Comparison of ENCODE assay signal across 8 cellular contexts in the genomic region with DNA sequence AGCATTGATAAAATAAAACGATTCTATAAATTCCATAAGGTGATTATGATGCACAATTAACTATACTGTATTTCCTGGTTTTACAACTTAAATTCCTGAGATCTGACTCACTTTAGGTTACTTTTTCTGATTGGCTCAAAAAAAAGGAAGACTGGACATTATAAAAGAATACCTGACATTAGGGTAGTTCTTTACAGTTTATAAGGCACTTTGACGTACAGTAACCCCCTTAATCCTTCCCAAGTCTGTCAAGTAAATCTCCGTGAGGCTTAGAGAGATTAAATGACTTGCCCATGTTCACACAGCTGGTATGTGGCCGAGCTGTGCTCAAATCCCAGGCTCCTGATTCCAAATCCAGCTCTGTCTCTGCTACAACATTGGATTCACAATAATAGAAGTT. TPM values are rescaled to one million over a fixed set of nuclear protein-coding genes. Genes with fewer than 3 reads are reported as not detected.
A peak's percentile ranks its signal among the peaks of the same experiment; 100 is the strongest.
DNase-seq lines count a peak whose midpoint lies in the region; ATAC-seq and TF ChIP-seq lines count a peak whose summit lies in the region.

No MANE protein-coding gene starts in this region.

- intact Hi-C loops in MCF 10A (cut with micrococcal nuclease), result loop anchor here (5.0 to 10.0 kb wide), 3 partner anchors 162 to 710 kb away; partner anchors contain the start of genes ADAM10 and MINDY2

- H3K4me3 Mint-ChIP-seq in MCF 10A (ENCODE audit: unreplicated experiment) (peak overlapping the region; percentile 92), naive B cell (peak overlapping the region; percentile 84 to 100 (median 98))

- POLR2A ChIA-PET in MCF 10A (lab: Yijun Ruan, JAX), result interaction anchor here (0.6 to 5.1 kb wide), 13 partner anchors 9 to 705 kb away, joined by 3 to 49 read pairs (median 4); partner anchors contain the start of gene MINDY2

- no peak for DNase-seq in AG10803 (ENCODE audit: low read depth)
- DNase-seq in Jurkat, Clone E6-1 (ENCODE audit: low read depth, low spot score), result no peak
- no peak for DNase-seq in MCF 10A (ENCODE audit: unreplicated experiment)
- no peak for DNase-seq in naive B cell
- no peak for DNase-seq in AG08396 (ENCODE audit: low spot score)
- DNase-seq in COLO668 (lab: John Stamatoyannopoulos, UW; ENCODE audit: unreplicated experiment), result no peak
- no peak for DNase-seq in T1000 (lab: John Stamatoyannopoulos, UW)

- TF ChIP-seq CTCF in AG10803 (conservative IDR thresholded peaks at IDR 0.05; ENCODE audit: low read length) (no peak), MCF 10A (IDR thresholded peaks at IDR 0.05; ENCODE audit: unreplicated experiment) (no peak)

- H3K27ac Mint-ChIP-seq in MCF 10A (ENCODE audit: low read depth, unreplicated experiment) (peak overlapping the region; percentile 99), naive B cell (peak overlapping the region in 4 of 6 donors; percentile 80 to 97 (median 95))

- H3K9me3 Mint-ChIP-seq in MCF 10A (ENCODE audit: unreplicated experiment), result no peaks in the 10 kb centered on the region
- H3K9me3 Mint-ChIP-seq in naive B cell, result no peaks in the 10 kb centered on the region

- peak overlapping the region; percentile 84 for H3K4me3 ChIP-seq in AG10803 (ENCODE audit: low read length)
- peak overlapping the region; percentile 69 for H3K4me3 ChIP-seq in Jurkat, Clone E6-1 (ENCODE audit: low read length)

- no TSS peak for BruUV-seq in MCF 10A (replicated peaks; lab: Mats Ljungman, UMichigan)

- no peak for ATAC-seq in naive B cell (ENCODE audit: low read depth in 2 of 2)
- no peak for ATAC-seq in GM18867 (IDR thresholded peaks at IDR 0.05; ENCODE audit: unreplicated experiment)

- CTCF ChIA-PET in MCF 10A (lab: Yijun Ruan, JAX), result interaction anchor here (0.9 to 1.4 kb wide), 2 partner anchors 18 to 22 kb away, joined by 3 read pairs; no protein-coding TSS in a partner anchor

- peaks cover 11% of the 10 kb centered on the region for H3K4me1 Mint-ChIP-seq in MCF 10A (ENCODE audit: insufficient read depth, unreplicated experiment)
- H3K4me1 Mint-ChIP-seq in naive B cell, result peaks cover 7 to 34% (median 10%) of the 10 kb centered on the region in 3 donors

- H3K27me3 Mint-ChIP-seq in MCF 10A (ENCODE audit: insufficient read depth, unreplicated experiment), result no peaks in the 10 kb centered on the region
- H3K27me3 Mint-ChIP-seq in naive B cell, result no peaks in the 10 kb centered on the region

- peaks cover 13% of the 10 kb centered on the region for H3K36me3 Mint-ChIP-seq in MCF 10A (ENCODE audit: insufficient read depth, unreplicated experiment)
- no peaks in the 10 kb centered on the region for H3K36me3 Mint-ChIP-seq in naive B cell

RNA-seq across cellular contexts. Expression of gene SLTM, which starts 1.0 kb away (rescaled TPM):
- 127 TPM for polyA plus RNA-seq in Jurkat, Clone E6-1 (2012; ENCODE audit: insufficient read depth, insufficient read length)
- total RNA-seq in MCF 10A (2022), result 108 and 117 TPM in 2 replicates
- 10 to 100 TPM; 42.5 to 100.0 (median 65.9) TPM for polyA plus RNA-seq in naive B cell (ENCODE audit: low read depth in 6 of 6)

RNA-seq across cellular contexts. Expression of gene RNF111, which starts 52.9 kb away (rescaled TPM):
- polyA plus RNA-seq in Jurkat, Clone E6-1 (2012; ENCODE audit: insufficient read depth, insufficient read length), result 18.4 TPM
- 29.2 and 32.8 TPM in 2 replicates for total RNA-seq in MCF 10A (2022)
- 10 to 100 TPM; 17.0 to 28.5 (median 25.4) TPM for polyA plus RNA-seq in naive B cell (ENCODE audit: low read depth in 6 of 6)
